8 cellular contexts compared by ENCODE assay signal in genomic region chr4:165112258-165113156, GRCh38. TPM values are rescaled to one million over a fixed set of nuclear protein-coding genes. Genes with fewer than 3 reads are reported as not detected.
DNase-seq lines count a peak whose midpoint lies in the region; ATAC-seq and TF ChIP-seq lines count a peak whose summit lies in the region.

TSS of gene TMEM192 (minus strand) at chr4:165112860. CDS start at chr4:165112773, 87 bp downstream.

- H3K36me3 Mint-ChIP-seq in Calu3 (ENCODE audit: insufficient read depth, unreplicated experiment), result peaks cover 24% of the 10 kb centered on the region
- no peaks in the 10 kb centered on the region for H3K36me3 Mint-ChIP-seq in endothelial cell (ENCODE audit: low read depth, unreplicated experiment)

- peak; percentile 97 for ATAC-seq in GM21381 (IDR thresholded peaks at IDR 0.05; ENCODE audit: unreplicated experiment)

- CTCF ChIA-PET in Calu3 (lab: Charles Lee), result interaction anchor here (0.6 to 1.4 kb wide), 5 partner anchors 12 to 685 kb away, joined by 3 to 6 read pairs (median 3); partner anchors contain the start of gene MSMO1

- intact Hi-C loops in Calu3 (cut with micrococcal nuclease; ENCODE audit: unreplicated experiment), result no loop called here

- TF ChIP-seq CTCF in Calu3 (IDR thresholded peaks at IDR 0.05; ENCODE audit: unreplicated experiment), result no peak
- no peak for TF ChIP-seq CTCF in endothelial cell (IDR thresholded peaks at IDR 0.05; ENCODE audit: unreplicated experiment)

- H3K9me3 Mint-ChIP-seq in Calu3 (ENCODE audit: low read depth, unreplicated experiment) (no peaks in the 10 kb centered on the region), endothelial cell (ENCODE audit: unreplicated experiment) (no peaks in the 10 kb centered on the region)

- no peaks in the 10 kb centered on the region for H3K4me1 Mint-ChIP-seq in Calu3 (ENCODE audit: low read depth, unreplicated experiment)
- peaks cover 9% of the 10 kb centered on the region for H3K4me1 Mint-ChIP-seq in endothelial cell (ENCODE audit: unreplicated experiment)

- H3K4me3 Mint-ChIP-seq in Calu3 (ENCODE audit: low read depth, unreplicated experiment) (peak within 1 kb of the TSS; percentile 91), endothelial cell (ENCODE audit: unreplicated experiment) (peak within 1 kb of the TSS; percentile 93)

- H3K27ac Mint-ChIP-seq in Calu3 (ENCODE audit: unreplicated experiment), result peak within 1 kb of the TSS; percentile 89
- H3K27ac Mint-ChIP-seq in endothelial cell (ENCODE audit: unreplicated experiment), result peak within 1 kb of the TSS; percentile 88

- BruUV-seq in Calu3 (replicated peaks; lab: Mats Ljungman, UMichigan), result no TSS peak

- DNase-seq in Calu3, result peak; percentile 91
- DNase-seq in HUDEP-2 (lab: John Stamatoyannopoulos, UW; ENCODE audit: unreplicated experiment in 76 of 76), result peak in 75 of 76 experiments; percentile 9 to 93 (median 84)
- DNase-seq in NOMO-1 treated with dmso at 0.1 percent for 144 hours (lab: John Stamatoyannopoulos, UW; ENCODE audit: unreplicated experiment), result peak; percentile 88
- DNase-seq in activated CD8-positive, alpha-beta memory T cell treated with anti-CD3 and anti-CD28 coated beads, Interleukin-2, amount 50 U/mL, for 48 hours, result peak; percentile 95
- peak; percentile 96 for DNase-seq in endothelial cell (ENCODE audit: low spot score)
- peak; percentile 96 for DNase-seq in midbrain (lab: John Stamatoyannopoulos, UW)
- peak; percentile 86 to 90 for DNase-seq in stimulated activated CD8-positive, alpha-beta memory T cell treated with anti-CD3 and anti-CD28 coated beads, Interleukin-2, amount 100 ng/mL, for 1 hour (ENCODE audit: low read depth in 2 of 2)

- H3K27me3 Mint-ChIP-seq in Calu3 (ENCODE audit: unreplicated experiment) (no peaks in the 10 kb centered on the region), endothelial cell (ENCODE audit: unreplicated experiment) (no peaks in the 10 kb centered on the region)

RNA-seq across cellular contexts. Expression of gene TMEM192, which starts in this region (rescaled TPM):
- total RNA-seq in Calu3 (2022) (18.4 and 21.1 TPM in 2 replicates), endothelial cell (ENCODE audit: unreplicated experiment) (11.6 TPM)

Comparison
In these comparisons a context has a peak if more than half of its experiments do, and no peak if none do; other contexts are left out.
1. Peak in every context shown above with its lines: DNase-seq and ATAC-seq.